In genomic region chr6:46661500-46661899, GRCh38 we compare ENCODE assay signal across 10 cellular contexts. TPM values are rescaled to one million over a fixed set of nuclear protein-coding genes. Genes with fewer than 3 reads are reported as not detected.
"Had no signal": no experiment of that assay in that cellular context is flagged by ENCODE, and none has a peak within 500 bp of the region (broad histone marks: within the 10 kb centered on the region; RNA-seq: fewer than 3 reads in every experiment).

No MANE protein-coding gene starts in this region.

- H3K4me1 Mint-ChIP-seq: GM23338, H9, IgD-negative memory B cell had no signal

- FAIRE-seq: H1, H54, HepG2 had no signal

- DNase-seq: H9, HCEC 1CT, KBM-7 had no signal

- H3K27ac ChIP-seq: HL-60 had no signal

- H3K4me2 ChIP-seq: GM23338 had no signal

- H2AFZ ChIP-seq: GM23338 had no signal

- H3K27me3 Mint-ChIP-seq: IgD-negative memory B cell had no signal

- H3K9me3 Mint-ChIP-seq: GM23338, H9, IgD-negative memory B cell had no signal

- H3K4me3 ChIP-seq: GM23338 had no signal

- H3K36me3 Mint-ChIP-seq: IgD-negative memory B cell had no signal

- ATAC-seq: GM23338, HepG2 had no signal

- H3K4me3 Mint-ChIP-seq: GM23338, H9, IgD-negative memory B cell had no signal

- H3K27ac Mint-ChIP-seq: GM23338, H9, IgD-negative memory B cell had no signal

RNA-seq across cellular contexts. Expression of gene SLC25A27, which starts 8.7 kb away (rescaled TPM):
- polyA plus RNA-seq: IgD-negative memory B cell had no signal

RNA-seq across cellular contexts. Expression of gene CYP39A1, which starts 8.9 kb away (rescaled TPM):
- total RNA-seq: HepG2 had no signal
- polyA plus RNA-seq: IgD-negative memory B cell had no signal

RNA-seq across cellular contexts. Expression of gene TDRD6, which starts 26.2 kb away (rescaled TPM):
- total RNA-seq: HepG2, HT1080 had no signal
- polyA plus RNA-seq: HepG2, IgD-negative memory B cell had no signal
